Comparison of ENCODE assay signal across 9 cellular contexts in genomic region chr7:2037301-2037804, GRCh38.
DNase-seq lines count a peak whose midpoint lies in the region; ATAC-seq and TF ChIP-seq lines count a peak whose summit lies in the region.
"Had no signal": no experiment of that assay in that cellular context is flagged by ENCODE, and none has a peak within 500 bp of the region (broad histone marks: within the 10 kb centered on the region; RNA-seq: fewer than 3 reads in every experiment).

No MANE protein-coding gene starts in this region.

- peak overlapping the region; percentile 83 for H3K4me3 Mint-ChIP-seq in activated naive CD8-positive, alpha-beta T cell treated with anti-CD3 and anti-CD28 coated beads, Interleukin-2, amount 50 U/mL, for 24 hours

- ATAC-seq in activated naive CD8-positive, alpha-beta T cell treated with anti-CD3 and anti-CD28 coated beads, Interleukin-2, amount 50 U/mL, for 24 hours = peak; percentile 70
- peak; percentile 29 to 44 for ATAC-seq in lower lobe of right lung
- ATAC-seq in HG03280 (IDR thresholded peaks at IDR 0.05; ENCODE audit: unreplicated experiment) = no peak

- intact Hi-C loops in lower lobe of right lung (cut with DNase I) (no loop called here), tibial artery (cut with DNase I; ENCODE audit: low total_unique reads) (no loop called here)

- H3K27me3 Mint-ChIP-seq in activated naive CD8-positive, alpha-beta T cell treated with anti-CD3 and anti-CD28 coated beads, Interleukin-2, amount 50 U/mL, for 24 hours = no peaks in the 10 kb centered on the region

- H3K9me3 ChIP-seq in lower lobe of right lung (no peaks in the 10 kb centered on the region), tibial artery (no peaks in the 10 kb centered on the region)
- H3K9me3 ChIP-seq: Caco-2 had no signal

- no peaks in the 10 kb centered on the region for H3K9me3 Mint-ChIP-seq in activated naive CD8-positive, alpha-beta T cell treated with anti-CD3 and anti-CD28 coated beads, Interleukin-2, amount 50 U/mL, for 24 hours

- in situ Hi-C loops in GM13977 (cut with MboI; ENCODE audit: low pct_unique_long_range_greater_than_20kb, low sequenced_read_pairs, unreplicated experiment) = no loop called here

- H3K4me1 ChIP-seq in lower lobe of right lung (peaks cover 18% of the 10 kb centered on the region), tibial artery (peaks cover 0 to 13% (median 7%) of the 10 kb centered on the region in 4 donors)

- H3K4me1 Mint-ChIP-seq in activated naive CD8-positive, alpha-beta T cell treated with anti-CD3 and anti-CD28 coated beads, Interleukin-2, amount 50 U/mL, for 24 hours = peaks cover 72% of the 10 kb centered on the region

- H3K36me3 ChIP-seq in lower lobe of right lung (no peaks in the 10 kb centered on the region), tibial artery (peaks cover 0 to under 1% (median under 1%) of the 10 kb centered on the region in 3 donors)

- peaks cover 5% of the 10 kb centered on the region for H3K36me3 Mint-ChIP-seq in activated naive CD8-positive, alpha-beta T cell treated with anti-CD3 and anti-CD28 coated beads, Interleukin-2, amount 50 U/mL, for 24 hours (ENCODE audit: low read depth)

- TF ChIP-seq CTCF in lower lobe of right lung (IDR thresholded peaks at IDR 0.05) (no peak), tibial artery (IDR thresholded peaks at IDR 0.05) (no peak), GM13977 (IDR thresholded peaks at IDR 0.05; ENCODE audit: extremely low read depth, insufficient read depth, missing control alignments) (no peak)

- peak; percentile 57 for DNase-seq in activated effector memory CD4-positive, alpha-beta T cell treated with anti-CD3 and anti-CD28 coated beads, Interleukin-2, amount 50 U/mL, for 16 hours
- no peak for DNase-seq in activated effector memory CD4-positive, alpha-beta T cell treated with Interleukin-2 at 50 U/mL for 16 hours
- DNase-seq in activated naive CD8-positive, alpha-beta T cell treated with anti-CD3 and anti-CD28 coated beads, Interleukin-2, amount 50 U/mL, for 24 hours = peak; percentile 43
- DNase-seq in lower lobe of right lung = peak; percentile 30
- peak; percentile 15 to 49 for DNase-seq in tibial artery
- DNase-seq in GM13977 (ENCODE audit: low spot score) = no peak
- DNase-seq in NCI-H2029 (lab: John Stamatoyannopoulos, UW) = no peak

- H3K4me3 ChIP-seq in lower lobe of right lung = peak overlapping the region; percentile 35
- H3K4me3 ChIP-seq in tibial artery = peak overlapping the region; percentile 14 to 39

- H3K27me3 ChIP-seq in lower lobe of right lung (ENCODE audit: low read depth) (no peaks in the 10 kb centered on the region), tibial artery (no peaks in the 10 kb centered on the region)

- peak overlapping the region; percentile 94 for H3K27ac Mint-ChIP-seq in activated naive CD8-positive, alpha-beta T cell treated with anti-CD3 and anti-CD28 coated beads, Interleukin-2, amount 50 U/mL, for 24 hours

- H3K27ac ChIP-seq in lower lobe of right lung (peak overlapping the region; percentile 18), tibial artery (no peak overlapping the region)

Comparison
In these comparisons a context has a peak if more than half of its experiments do, and no peak if none do; other contexts are left out.
1. DNase-seq: peak in activated effector memory CD4-positive, alpha-beta T cell treated with anti-CD3 and anti-CD28 coated beads, Interleukin-2, amount 50 U/mL, for 16 hours (single experiment), activated naive CD8-positive, alpha-beta T cell treated with anti-CD3 and anti-CD28 coated beads, Interleukin-2, amount 50 U/mL, for 24 hours (single experiment), lower lobe of right lung (single experiment) and tibial artery (2 of 2); none in activated effector memory CD4-positive, alpha-beta T cell treated with Interleukin-2 at 50 U/mL for 16 hours (single experiment), GM13977 (single experiment) and NCI-H2029 (single experiment).